ENCODE assay signal across 13 cellular contexts in the genomic region with DNA sequence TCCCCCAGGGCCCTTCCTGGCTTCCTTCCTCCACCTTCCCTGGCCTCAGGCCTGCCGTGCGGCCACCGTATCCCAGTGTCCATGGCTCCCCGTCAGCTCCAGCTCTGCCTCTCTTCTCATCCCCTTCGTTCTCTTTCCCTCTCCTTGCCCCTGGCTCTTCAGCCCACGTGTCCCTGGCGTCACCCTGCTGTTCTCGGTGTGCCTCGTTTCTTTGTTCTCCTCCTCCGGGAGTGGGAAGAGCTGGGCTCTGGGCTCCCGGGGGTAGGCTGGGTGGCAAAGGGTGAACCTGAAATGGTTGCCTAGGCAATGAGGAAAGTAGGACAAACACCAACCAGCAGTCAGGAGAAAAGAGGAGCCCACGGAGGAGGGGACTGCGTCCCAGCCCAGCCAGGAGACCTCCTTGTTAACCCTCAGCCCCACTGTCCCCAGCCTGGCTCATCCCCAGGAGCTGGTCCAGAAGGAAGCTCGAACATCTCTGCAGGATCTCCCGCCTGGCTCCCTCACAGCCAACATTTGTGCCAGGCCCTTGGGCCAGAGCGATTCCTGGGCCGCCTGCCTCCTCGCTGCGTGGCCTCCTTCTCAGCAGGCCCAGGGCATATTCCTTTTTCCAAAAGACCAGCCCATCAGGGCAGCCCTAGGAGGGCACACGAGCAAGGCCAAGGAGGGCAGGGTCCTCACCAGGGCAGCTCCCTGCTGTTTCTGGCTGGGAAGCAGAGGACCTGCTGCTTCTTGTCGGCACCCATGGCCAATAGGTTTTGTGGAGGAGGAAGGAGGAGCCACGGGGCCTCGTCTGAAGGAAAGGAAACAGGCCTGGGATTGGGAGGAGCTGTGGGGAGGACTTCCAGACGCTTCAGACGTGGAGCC. TPM values are rescaled to one million over a fixed set of nuclear protein-coding genes. Genes with fewer than 3 reads are reported as not detected.
DNase-seq lines count a peak whose midpoint lies in the region; ATAC-seq and TF ChIP-seq lines count a peak whose summit lies in the region.
"Had no signal": no experiment of that assay in that cellular context is flagged by ENCODE, and none has a peak within 500 bp of the region (broad histone marks: within the 10 kb centered on the region; RNA-seq: fewer than 3 reads in every experiment).

No MANE protein-coding gene starts in this region.

- H3K27me3 ChIP-seq in H7 (ENCODE audit: control insufficient read depth, insufficient read depth, low read length) (peaks cover 10% of the 10 kb centered on the region), endodermal cell (ENCODE audit: control insufficient read depth, insufficient read depth, low read length, poor library complexity, severe bottlenecking) (no peaks in the 10 kb centered on the region)
- H3K27me3 ChIP-seq: esophagus muscularis mucosa, transverse colon had no signal

- H3K36me3 Mint-ChIP-seq in endodermal cell (ENCODE audit: low read depth): peaks cover 2% of the 10 kb centered on the region

- H3K9me3 Mint-ChIP-seq in endodermal cell: peaks cover 2% of the 10 kb centered on the region
- H3K9me3 Mint-ChIP-seq: activated T-cell treated with anti-CD3 and anti-CD28 coated beads, Interleukin-2, amount 50 U/mL, for 72 hours had no signal

- H3K27ac ChIP-seq in C4-2B (peak overlapping the region; percentile 26), endodermal cell (ENCODE audit: low read depth, low read length) (no peak overlapping the region)
- H3K27ac ChIP-seq: esophagus muscularis mucosa, HL-60, transverse colon had no signal

- TF ChIP-seq CTCF in C4-2B (conservative IDR thresholded peaks at IDR 0.05) (no peak), endodermal cell (conservative IDR thresholded peaks at IDR 0.05) (no peak), omental fat pad (IDR thresholded peaks at IDR 0.05) (no peak)

- peaks cover 16% of the 10 kb centered on the region for H3K27me3 Mint-ChIP-seq in endodermal cell (ENCODE audit: insufficient read depth)

- H3K4me1 Mint-ChIP-seq in endodermal cell: peaks cover 23% of the 10 kb centered on the region

- ATAC-seq in omental fat pad (ENCODE audit: low FRiP score): no peak
- ATAC-seq: activated T-cell treated with anti-CD3 and anti-CD28 coated beads, Interleukin-2, amount 50 U/mL, for 72 hours had no signal

- DNase-seq in H7: peak; percentile 54
- peak; percentile 48 for DNase-seq in endodermal cell
- DNase-seq in omental fat pad (ENCODE audit: low spot score): peak; percentile 6
- no peak for DNase-seq in iPS-NIHi7 (ENCODE audit: extremely low spot score)
- DNase-seq in NCI-H446 (lab: John Stamatoyannopoulos, UW): no peak
- DNase-seq in effector CD4-positive, alpha-beta T cell: no peak
- DNase-seq: activated T-cell treated with anti-CD3 and anti-CD28 coated beads, Interleukin-2, amount 50 U/mL, for 72 hours; NCI-H2171 had no signal

- H3K27ac Mint-ChIP-seq in endodermal cell: peak overlapping the region; percentile 24
- H3K27ac Mint-ChIP-seq: activated T-cell treated with anti-CD3 and anti-CD28 coated beads, Interleukin-2, amount 50 U/mL, for 72 hours had no signal

- 87 to 88% methylated on average over 11 to 25 of the region's 25 CpGs for WGBS in endodermal cell (ENCODE audit: insufficient coverage in 1 of 2, insufficient read length in 1 of 2), 2 experiments

- peaks cover 6% of the 10 kb centered on the region for H3K4me1 ChIP-seq in endodermal cell (ENCODE audit: control insufficient read depth, insufficient read depth, low read length)

- H3K36me3 ChIP-seq in H7 (replicated peaks; ENCODE audit: control insufficient read depth, insufficient read depth, low read length): no peaks in the 10 kb centered on the region
- H3K36me3 ChIP-seq in endodermal cell (ENCODE audit: control insufficient read depth, insufficient read depth, low read length): no peaks in the 10 kb centered on the region
- H3K36me3 ChIP-seq: esophagus muscularis mucosa, transverse colon had no signal

- no peaks in the 10 kb centered on the region for H3K9me3 ChIP-seq in endodermal cell (ENCODE audit: control insufficient read depth, low read length)
- H3K9me3 ChIP-seq: esophagus muscularis mucosa, transverse colon had no signal

- H3K9ac ChIP-seq in endodermal cell (ENCODE audit: extremely low read depth, low read length, poor library complexity, severe bottlenecking): no peak overlapping the region

- H3K4me3 Mint-ChIP-seq in endodermal cell: no peak overlapping the region
- H3K4me3 Mint-ChIP-seq: activated T-cell treated with anti-CD3 and anti-CD28 coated beads, Interleukin-2, amount 50 U/mL, for 72 hours had no signal

- no peak overlapping the region for H3K4me3 ChIP-seq in H7 (ENCODE audit: insufficient read depth, low read depth, low read length)
- H3K4me3 ChIP-seq in endodermal cell (ENCODE audit: low read length): no peak overlapping the region
- H3K4me3 ChIP-seq: esophagus muscularis mucosa, skin epidermis, transverse colon had no signal

RNA-seq across cellular contexts. Expression of a gene that starts 30.9 kb away (rescaled TPM):
- 48.6 and 63.1 TPM in 2 replicates for total RNA-seq in H7 (2014; rRNA removed; shearing (Covaris generic))
- total RNA-seq in endodermal cell: 100 to 1,000 TPM; 124 to 139 TPM
- polyA plus RNA-seq in endodermal cell (2013, experiment 1 of 2): 68.6 TPM
- 67.9 TPM for polyA plus RNA-seq in endodermal cell (2013, experiment 2 of 2)
- 10 to 100 TPM in 1 of 4 donors, 1 to 10 TPM in 3; 8.0 to 18.0 (median 9.3) TPM for total RNA-seq in omental fat pad

Comparison
In these comparisons a context has a peak if more than half of its experiments do, and no peak if none do; other contexts are left out.
1. DNase-seq: peak in H7 (single experiment), endodermal cell (single experiment) and omental fat pad (single experiment); none in iPS-NIHi7 (single experiment), NCI-H446 (0 of 2) and effector CD4-positive, alpha-beta T cell (single experiment).